In the genomic region with DNA sequence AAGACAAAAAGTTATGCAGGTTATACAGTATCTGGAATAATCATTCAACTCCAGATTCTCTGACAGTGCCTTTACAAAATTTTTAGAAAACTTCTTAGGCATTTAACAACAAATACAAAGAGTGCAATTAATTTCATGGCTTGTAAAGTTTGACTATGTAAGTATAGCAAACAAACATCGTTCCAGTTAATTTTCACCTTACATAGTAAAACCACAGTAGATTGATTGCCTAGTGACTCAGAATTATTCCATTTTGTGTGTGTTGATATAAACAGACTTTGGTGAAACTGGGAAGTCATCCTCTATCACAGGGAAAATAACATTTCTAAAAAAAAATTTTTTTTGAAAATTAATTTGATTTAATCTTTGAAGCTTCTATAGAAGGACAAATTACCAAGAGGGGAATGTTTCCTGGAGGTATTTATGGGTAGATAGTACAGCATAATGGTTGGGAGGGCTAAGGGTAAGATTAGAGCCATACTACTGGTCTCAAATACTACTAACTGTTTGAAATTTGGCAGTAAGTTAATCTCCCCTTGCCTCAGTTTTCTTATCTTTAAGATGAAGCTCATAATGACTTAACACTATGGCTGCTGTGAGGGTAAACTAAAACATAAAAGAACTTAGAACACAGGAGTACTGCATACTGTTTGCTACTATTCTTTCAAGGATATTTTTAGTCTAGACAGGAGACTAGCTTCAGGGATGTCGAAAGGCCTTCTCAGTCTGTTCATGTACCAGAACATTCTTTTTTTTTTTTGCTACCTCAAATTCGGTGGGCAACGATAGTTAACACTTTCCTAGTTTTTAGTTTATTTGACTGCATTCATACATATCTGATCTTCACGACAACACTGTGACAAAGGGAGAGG, we compare ENCODE assay signal across 13 cellular contexts. TPM values are rescaled to one million over a fixed set of nuclear protein-coding genes. Genes with fewer than 3 reads are reported as not detected.
A peak's percentile ranks its signal among the peaks of the same experiment; 100 is the strongest.
DNase-seq lines count a peak whose midpoint lies in the region; ATAC-seq and TF ChIP-seq lines count a peak whose summit lies in the region.
"Had no signal": no experiment of that assay in that cellular context is flagged by ENCODE, and none has a peak within 500 bp of the region (broad histone marks: within the 10 kb centered on the region; RNA-seq: fewer than 3 reads in every experiment).

No MANE protein-coding gene starts in this region.

- no peak for DNase-seq in GM23338 (ENCODE audit: low spot score)
- no peak for DNase-seq in IMR-90
- peak; percentile 46 to 62 for DNase-seq in erythroblast (lab: John Stamatoyannopoulos, UW)
- peak; percentile 54 for DNase-seq in renal cortical epithelial cell (ENCODE audit: low read depth)
- DNase-seq in stimulated activated CD4-positive, alpha-beta T cell treated with anti-CD3 and anti-CD28 coated beads, Interleukin-15, amount 100 ng/mL, for 24 hours = no peak
- DNase-seq: DMS 273 treated with DMSO at 0.1 percent for 48 hours, Karpas-422, NCI-H1930, NCI-H510A treated with DMSO at 0.1 percent for 48 hours, SIG-M5 had no signal

- CTCF ChIA-PET in IMR-90 (lab: Yijun Ruan, JAX) = no interaction called here

- H2BK20ac ChIP-seq in IMR-90 (ENCODE audit: low read depth, low read length) = no peak overlapping the region

- peaks cover 2% of the 10 kb centered on the region for H3K27me3 Mint-ChIP-seq in GM23338 (ENCODE audit: insufficient read depth, low read depth, poor library complexity)

- no peak overlapping the region for H4K5ac ChIP-seq in IMR-90 (ENCODE audit: low read depth, low read length)

- H3K4me3 ChIP-seq in GM23338 (no peak overlapping the region), IMR-90 (ENCODE audit: insufficient read depth, low read depth, low read length) (no peak overlapping the region), gastroesophageal sphincter (no peak overlapping the region)
- H3K4me3 ChIP-seq: BLaER1 had no signal

- H3K18ac ChIP-seq in IMR-90 (ENCODE audit: low read depth, low read length) = no peak overlapping the region

- no peak overlapping the region for H3K14ac ChIP-seq in IMR-90 (replicated peaks; ENCODE audit: low read depth, low read length)

- intact Hi-C loops in IMR-90 (cut with micrococcal nuclease) = no loop called here

- H3K56ac ChIP-seq in IMR-90 (ENCODE audit: extremely low read depth, insufficient read depth, low read length) = no peak overlapping the region

- no peak overlapping the region for H2BK120ac ChIP-seq in IMR-90 (ENCODE audit: low read depth, low read length)

- H3K79me1 ChIP-seq in IMR-90 (ENCODE audit: low read depth in 1 of 2, low read length in 2 of 2) = peaks cover 6 to 19% of the 10 kb centered on the region in 2 experiments

- TF ChIP-seq POLR2A in IMR-90 (IDR thresholded peaks at IDR 0.05; ENCODE audit: low read depth, low read length) (no peak), erythroblast (IDR thresholded peaks at IDR 0.05; ENCODE audit: low read length) (no peak), gastroesophageal sphincter (IDR thresholded peaks at IDR 0.05) (no peak)

- H3K9me3 Mint-ChIP-seq in GM23338 = no peaks in the 10 kb centered on the region

- H3K27ac ChIP-seq in GM23338 (ENCODE audit: low read depth) (peak overlapping the region; percentile 69), IMR-90 (ENCODE audit: insufficient read depth, low read length) (no peak overlapping the region), gastroesophageal sphincter (no peak overlapping the region)
- H3K27ac ChIP-seq: BLaER1 had no signal

- no peak overlapping the region for H2BK5ac ChIP-seq in IMR-90 (ENCODE audit: low read depth, low read length, poor library complexity, severe bottlenecking)

- H3F3A ChIP-seq in GM23338 (replicated peaks; ENCODE audit: low read depth) = peaks cover 24% of the 10 kb centered on the region

- TF ChIP-seq RAD21 in IMR-90 (IDR thresholded peaks at IDR 0.05; ENCODE audit: low read length) = no peak

- H3K36me3 Mint-ChIP-seq in GM23338 (ENCODE audit: low read depth) = peaks cover 79% of the 10 kb centered on the region

- H3K4me1 ChIP-seq in GM23338 (ENCODE audit: insufficient read depth) (no peaks in the 10 kb centered on the region), IMR-90 (ENCODE audit: control insufficient read depth, insufficient read depth, low read length) (peaks cover 4% of the 10 kb centered on the region; the same call in 1 of the 2 replicates), gastroesophageal sphincter (no peaks in the 10 kb centered on the region)
- H3K4me1 ChIP-seq: BLaER1 had no signal

- no peak overlapping the region for H4K91ac ChIP-seq in IMR-90 (ENCODE audit: insufficient read depth, low read depth, low read length)

- BruUV-seq in IMR-90 (replicated peaks; lab: Mats Ljungman, UMichigan) = no TSS peak

- peaks cover 16% of the 10 kb centered on the region; the same call in 1 of the 2 replicates for H4K20me1 ChIP-seq in GM23338 (replicated peaks; ENCODE audit: insufficient read depth)
- 0 out of 2 replicates have a peak, but pooled peaks cover under 1% of the 10 kb centered on the region for H4K20me1 ChIP-seq in IMR-90 (ENCODE audit: insufficient read depth, low read length)

- no peak overlapping the region for H3K9ac ChIP-seq in IMR-90 (ENCODE audit: low read depth, low read length)
- H3K9ac ChIP-seq: BLaER1 had no signal

- H3K79me2 ChIP-seq in GM23338 (replicated peaks; ENCODE audit: insufficient read depth) = no peaks in the 10 kb centered on the region

- TF ChIP-seq CTCF in GM23338 (conservative IDR thresholded peaks at IDR 0.05; ENCODE audit: low read depth in 2 of 2) = no peak
- TF ChIP-seq CTCF in IMR-90 (conservative IDR thresholded peaks at IDR 0.05; ENCODE audit: low read depth, low read length) = no peak
- no peak for TF ChIP-seq CTCF in gastroesophageal sphincter (IDR thresholded peaks at IDR 0.05)

- H3K9me1 ChIP-seq in IMR-90 (ENCODE audit: insufficient read depth, low read length) = peaks cover 8% of the 10 kb centered on the region

- no peak overlapping the region for H3K4ac ChIP-seq in IMR-90 (ENCODE audit: low read depth, low read length)

- H3K23ac ChIP-seq in IMR-90 (ENCODE audit: low read depth, low read length) = no peak overlapping the region

- H3K36me3 ChIP-seq in GM23338 (ENCODE audit: insufficient read depth) = peaks cover 76% of the 10 kb centered on the region; the same call in 1 of the 2 replicates
- peaks cover 32% of the 10 kb centered on the region for H3K36me3 ChIP-seq in IMR-90 (ENCODE audit: control insufficient read depth, insufficient read depth, low read length)
- H3K36me3 ChIP-seq in gastroesophageal sphincter = peaks cover 7 to 99% of the 10 kb centered on the region in 2 donors

- no peak overlapping the region for H4K8ac ChIP-seq in IMR-90 (ENCODE audit: low read depth in 2 of 2, low read length in 2 of 2)

- TF ChIP-seq EP300 in gastroesophageal sphincter (IDR thresholded peaks at IDR 0.05) = no peak

- H2AFZ ChIP-seq in GM23338 = no peak overlapping the region
- no peak overlapping the region for H2AFZ ChIP-seq in IMR-90 (replicated peaks; ENCODE audit: low read length, poor library complexity)

- dilution Hi-C loops in IMR-90 (cut with HindIII; ENCODE audit: low sequenced_read_pairs, unreplicated experiment) = no loop called here

- ATAC-seq in GM23338 (no peak), IMR-90 (ENCODE audit: low read depth) (peak; percentile 9; the same call in 1 of the 2 replicates), gastroesophageal sphincter (no peak), GM21723 (IDR thresholded peaks at IDR 0.05; ENCODE audit: unreplicated experiment) (no peak)

- H2AK9ac ChIP-seq in IMR-90 (replicated peaks; ENCODE audit: low read depth, low read length, poor library complexity) = no peak overlapping the region

- peak overlapping the region; percentile 9; the same call in 1 of the 2 replicates for H3K27ac Mint-ChIP-seq in GM23338

- H3K4me1 Mint-ChIP-seq in GM23338 = no peaks in the 10 kb centered on the region

- H3K4me2 ChIP-seq in GM23338 = no peak overlapping the region
- H3K4me2 ChIP-seq in IMR-90 (ENCODE audit: low read depth, low read length) = no peak overlapping the region
- H3K4me2 ChIP-seq: BLaER1 had no signal

- H3K9me3 ChIP-seq in IMR-90 (ENCODE audit: control insufficient read depth, insufficient read depth, low read length) (no peaks in the 10 kb centered on the region), gastroesophageal sphincter (no peaks in the 10 kb centered on the region)
- H3K9me3 ChIP-seq: BLaER1 had no signal

- H3K27me3 ChIP-seq in GM23338 (ENCODE audit: insufficient read depth) (no peaks in the 10 kb centered on the region), IMR-90 (ENCODE audit: control insufficient read depth, insufficient read depth, low read length) (no peaks in the 10 kb centered on the region), gastroesophageal sphincter (no peaks in the 10 kb centered on the region)
- H3K27me3 ChIP-seq: BLaER1 had no signal

- H3K9me2 ChIP-seq in GM23338 (ENCODE audit: insufficient read depth) = no peaks in the 10 kb centered on the region

- no peak overlapping the region for H2AK5ac ChIP-seq in IMR-90 (ENCODE audit: low read depth, low read length)

- 100% methylated on average over 1 of the region's 5 CpGs; no CpG with 5 or more reads in 1 of the 2 experiments for WGBS in IMR-90 (ENCODE audit: extremely low coverage in 2 of 2, insufficient read length in 1 of 2), 2 experiments
- WGBS in gastroesophageal sphincter (ENCODE audit: low coverage in 1 of 2), 2 donors = 58 to 67% methylated on average over 5 of the region's 5 CpGs

- POLR2A ChIA-PET in IMR-90 (lab: Charles Lee; ENCODE audit: unreplicated experiment) = no interaction called here

- H3K4me3 Mint-ChIP-seq in GM23338 = no peak overlapping the region

- in situ Hi-C loops in IMR-90 (cut with MboI; ENCODE audit: low sequenced_read_pairs) = no loop called here

- H2BK15ac ChIP-seq in IMR-90 (ENCODE audit: low read depth, low read length) = no peak overlapping the region

RNA-seq across cellular contexts. Expression of a gene that starts 19.6 kb away (rescaled TPM):
- 47.4 and 52.8 TPM in 2 replicates for total RNA-seq in GM23338 (2014; rRNA removed; shearing (Covaris generic))
- polyA plus RNA-seq in GM23338 (2016; fragmentation: Nextera tagmentation; extraction: Ambion mirVana) = 44.3 and 58.2 TPM in 2 replicates
- total RNA-seq in IMR-90 (2012; rRNA removed) = 9.9 and 12.8 TPM in 2 replicates
- 14.1 and 17.4 TPM in 2 replicates for polyA plus RNA-seq in IMR-90 (2012; rRNA removed)
- polyA plus RNA-seq in IMR-90 (2012; cell fraction: cytosol; rRNA removed) = 3.0 and 4.4 TPM in 2 replicates
- polyA plus RNA-seq in IMR-90 (2012; cell fraction: nucleus; rRNA removed; ENCODE audit: low replicate concordance) = 11.1 and 75.5 TPM in 2 replicates
- total RNA-seq in renal cortical epithelial cell = 14.9 and 17.3 TPM in 2 replicates
- 10 to 100 TPM; 18.1 to 23.2 (median 19.4) TPM for total RNA-seq in gastroesophageal sphincter

RNA-seq across cellular contexts. Expression of a gene that starts 19.7 kb away (rescaled TPM):
- 133 and 135 TPM in 2 replicates for total RNA-seq in GM23338 (2014; rRNA removed; shearing (Covaris generic))
- polyA plus RNA-seq in GM23338 (2016; fragmentation: Nextera tagmentation; extraction: Ambion mirVana) = 173 and 185 TPM in 2 replicates
- total RNA-seq in IMR-90 (2012; rRNA removed) = 33.3 and 47.8 TPM in 2 replicates
- polyA plus RNA-seq in IMR-90 (2012; rRNA removed) = 9.4 and 9.5 TPM in 2 replicates
- 0.80 and 1.4 TPM in 2 replicates for polyA plus RNA-seq in IMR-90 (2012; cell fraction: cytosol; rRNA removed)
- 0.39 and 4.1 TPM in 2 replicates for polyA plus RNA-seq in IMR-90 (2012; cell fraction: nucleus; rRNA removed; ENCODE audit: low replicate concordance)
- total RNA-seq in renal cortical epithelial cell = 59.6 and 76.9 TPM in 2 replicates
- 10 to 100 TPM; 22.1 to 48.9 (median 41.8) TPM for total RNA-seq in gastroesophageal sphincter

RNA-seq across cellular contexts. Expression of a gene that starts 54.8 kb away (rescaled TPM):
- 78.4 and 83.6 TPM in 2 replicates for total RNA-seq in GM23338 (2014; rRNA removed; shearing (Covaris generic))
- 176 and 191 TPM in 2 replicates for polyA plus RNA-seq in GM23338 (2016; fragmentation: Nextera tagmentation; extraction: Ambion mirVana)
- 16.8 and 23.3 TPM in 2 replicates for total RNA-seq in IMR-90 (2012; rRNA removed)
- polyA plus RNA-seq in IMR-90 (2012; rRNA removed) = 26.3 and 31.5 TPM in 2 replicates
- polyA plus RNA-seq in IMR-90 (2012; cell fraction: cytosol; rRNA removed) = 8.6 and 20.8 TPM in 2 replicates
- polyA plus RNA-seq in IMR-90 (2012; cell fraction: nucleus; rRNA removed; ENCODE audit: low replicate concordance) = 2.9 and 16.4 TPM in 2 replicates
- 18.6 and 25.6 TPM in 2 replicates for total RNA-seq in renal cortical epithelial cell
- total RNA-seq in gastroesophageal sphincter = 10 to 100 TPM; 21.0 to 37.4 (median 28.7) TPM

Comparison
In these comparisons a context has a peak if more than half of its experiments do, and no peak if none do; other contexts are left out.
1. DNase-seq: peak in erythroblast (2 of 2) and renal cortical epithelial cell (single experiment); none in GM23338 (single experiment), IMR-90 (single experiment) and stimulated activated CD4-positive, alpha-beta T cell treated with anti-CD3 and anti-CD28 coated beads, Interleukin-15, amount 100 ng/mL, for 24 hours (single experiment).